ENCODE assay signal across 19 cellular contexts in the genomic region with DNA sequence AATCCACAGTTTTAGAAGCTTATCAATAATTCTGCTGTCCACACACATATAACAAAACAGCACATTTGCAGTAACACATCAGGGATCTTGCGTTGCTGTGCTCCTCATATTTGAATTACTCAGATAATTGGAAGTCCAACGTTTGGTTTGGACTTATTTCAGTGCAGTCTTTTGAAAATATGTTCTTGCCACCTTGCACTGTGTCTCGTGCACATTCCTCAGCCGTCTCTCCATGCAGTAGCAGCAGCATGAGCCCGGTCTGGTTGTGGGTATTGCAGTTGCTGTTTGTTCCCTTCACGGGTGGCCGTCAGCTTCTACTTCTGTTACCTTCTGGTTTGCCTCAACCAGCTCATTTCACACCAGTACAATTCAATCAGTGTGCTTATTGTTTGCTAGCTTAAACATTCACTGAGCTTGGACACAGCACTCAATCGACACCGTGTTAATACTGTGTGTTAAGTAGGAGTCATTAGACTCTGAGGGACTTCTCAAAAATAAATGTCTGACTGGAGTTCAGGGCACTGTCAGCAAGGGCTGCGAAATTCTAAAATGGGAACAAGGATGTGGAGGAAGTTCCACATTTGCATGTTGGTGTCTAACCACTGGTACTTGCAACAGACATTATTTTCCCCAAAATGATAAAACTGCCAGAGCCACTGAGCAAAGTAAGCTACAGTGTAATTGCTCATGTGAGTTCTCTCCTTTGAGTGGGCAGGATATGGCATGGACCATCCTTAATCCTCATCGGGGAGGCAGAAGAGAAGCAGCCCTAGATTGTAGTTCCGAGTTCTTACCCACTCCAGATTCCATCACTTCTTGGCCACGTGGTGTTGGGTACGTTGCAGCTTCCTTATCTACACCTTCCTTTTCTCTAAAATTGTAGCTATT.
DNase-seq lines count a peak whose midpoint lies in the region; ATAC-seq, FAIRE-seq and TF ChIP-seq lines count a peak whose summit lies in the region.
"Had no signal": no experiment of that assay in that cellular context is flagged by ENCODE, and none has a peak within 500 bp of the region (broad histone marks: within the 10 kb centered on the region; RNA-seq: fewer than 3 reads in every experiment).

No MANE protein-coding gene starts in this region.

- H3K36me3 Mint-ChIP-seq in stimulated activated naive B cell treated with anti-CD40 and anti-IgM and Interleukin-4, amounts not matched to agents 10 μg/mL and 1 μg/mL and 100 μg/mL, for 72 hours: no peaks in the 10 kb centered on the region
- H3K36me3 Mint-ChIP-seq: activated naive CD8-positive, alpha-beta T cell had no signal

- no peak overlapping the region for H3K27ac Mint-ChIP-seq in stimulated activated naive B cell treated with anti-CD40 and anti-IgM and Interleukin-4, amounts not matched to agents 10 μg/mL and 1 μg/mL and 100 μg/mL, for 72 hours
- H3K27ac Mint-ChIP-seq: activated CD8-positive, alpha-beta T cell treated with anti-CD3 and anti-CD28 coated beads, Interleukin-2, amount 10 ng/mL, durations not matched to agents 7 days and 5 days; activated naive CD8-positive, alpha-beta T cell; endodermal cell had no signal

- H3K4me1 ChIP-seq in left lung: peaks cover 0 to 11% of the 10 kb centered on the region in 2 donors
- H3K4me1 ChIP-seq: SJSA1, testis had no signal

- no peak overlapping the region for H3K4me3 ChIP-seq in left lung
- H3K4me3 ChIP-seq: SJSA1, testis had no signal

- H3K27me3 ChIP-seq in left lung: no peaks in the 10 kb centered on the region
- H3K27me3 ChIP-seq: SJSA1, testis had no signal

- FAIRE-seq in GM12892 (lab: Jason Lieb, UNC): peak; percentile 51
- FAIRE-seq: colon had no signal

- intact Hi-C loops in left lung (cut with DNase I) (no loop called here), sciatic nerve (cut with DNase I) (no loop called here)

- no peak for TF ChIP-seq POLR2A in GM12892 (IDR thresholded peaks at IDR 0.05; ENCODE audit: low read depth, low read length)

- DNase-seq in GM12892 (ENCODE audit: insufficient read length) (no peak), NOMO-1 treated with dmso at 0.1 percent for 144 hours (lab: John Stamatoyannopoulos, UW; ENCODE audit: unreplicated experiment) (peak; percentile 67), left lung (no peak), sciatic nerve (ENCODE audit: low spot score) (no peak)
- DNase-seq in stimulated activated naive B cell treated with anti-CD40 and anti-IgM and Interleukin-4, amounts not matched to agents 10 μg/mL and 1 μg/mL and 100 μg/mL, for 72 hours: no peak
- DNase-seq: activated CD4-positive, CD25-positive, alpha-beta regulatory T cell; activated CD8-positive, alpha-beta T cell treated with anti-CD3 and anti-CD28 coated beads, Interleukin-2, amount 10 ng/mL, durations not matched to agents 7 days and 5 days; activated T-cell treated with anti-CD3 and anti-CD28 coated beads, Interleukin-2, amount 50 U/mL, for 48 hours; endodermal cell; NCI-H1092; NCI-H2081 treated with DMSO at 0.1 percent for 48 hours; NCI-H510A treated with DMSO at 0.1 percent for 48 hours had no signal

- TF ChIP-seq CTCF in left lung (IDR thresholded peaks at IDR 0.05): no peak

- H3K36me3 ChIP-seq in left lung: no peaks in the 10 kb centered on the region
- H3K36me3 ChIP-seq: SJSA1 had no signal

- peak overlapping the region in 1 of 2 donors; percentile 43 for H3K27ac ChIP-seq in left lung
- H3K27ac ChIP-seq: SJSA1, testis had no signal

- no peaks in the 10 kb centered on the region for H3K9me3 ChIP-seq in left lung
- H3K9me3 ChIP-seq: SJSA1, testis had no signal

- peaks cover 16 to 22% of the 10 kb centered on the region in 2 donors for H3K27me3 Mint-ChIP-seq in stimulated activated naive B cell treated with anti-CD40 and anti-IgM and Interleukin-4, amounts not matched to agents 10 μg/mL and 1 μg/mL and 100 μg/mL, for 72 hours
- H3K27me3 Mint-ChIP-seq: activated naive CD8-positive, alpha-beta T cell had no signal

- H3K9me3 Mint-ChIP-seq in stimulated activated naive B cell treated with anti-CD40 and anti-IgM and Interleukin-4, amounts not matched to agents 10 μg/mL and 1 μg/mL and 100 μg/mL, for 72 hours: peaks cover 0 to 2% of the 10 kb centered on the region in 2 donors
- H3K9me3 Mint-ChIP-seq: endodermal cell had no signal

- peaks cover 0 to 3% of the 10 kb centered on the region in 2 donors for H3K4me1 Mint-ChIP-seq in stimulated activated naive B cell treated with anti-CD40 and anti-IgM and Interleukin-4, amounts not matched to agents 10 μg/mL and 1 μg/mL and 100 μg/mL, for 72 hours

- no peak overlapping the region for H3K4me3 Mint-ChIP-seq in stimulated activated naive B cell treated with anti-CD40 and anti-IgM and Interleukin-4, amounts not matched to agents 10 μg/mL and 1 μg/mL and 100 μg/mL, for 72 hours
- H3K4me3 Mint-ChIP-seq: activated CD8-positive, alpha-beta T cell treated with anti-CD3 and anti-CD28 coated beads, Interleukin-2, amount 10 ng/mL, durations not matched to agents 7 days and 5 days; activated naive CD8-positive, alpha-beta T cell; endodermal cell had no signal

- ATAC-seq in left lung (peak; percentile 54), HG02885 (IDR thresholded peaks at IDR 0.05; ENCODE audit: poor library complexity, unreplicated experiment) (no peak), sciatic nerve (no peak), GM19324 (IDR thresholded peaks at IDR 0.05; ENCODE audit: low FRiP score, unreplicated experiment) (no peak)
- peak; percentile 22 to 25 for ATAC-seq in stimulated activated naive B cell treated with anti-CD40 and anti-IgM and Interleukin-4, amounts not matched to agents 10 μg/mL and 1 μg/mL and 100 μg/mL, for 72 hours (replicated peaks)
- ATAC-seq in activated CD4-positive, CD25-positive, alpha-beta regulatory T cell treated with anti-CD3 and anti-CD28 coated beads, Interleukin-2, amount 50 U/mL, for 24 hours: no peak
- ATAC-seq: activated CD8-positive, alpha-beta T cell treated with anti-CD3 and anti-CD28 coated beads, Interleukin-2, amount 10 ng/mL, durations not matched to agents 7 days and 5 days had no signal

Comparison
In these comparisons a context has a peak if more than half of its experiments do, and no peak if none do; other contexts are left out.
1. ATAC-seq: peak in left lung (single experiment) and stimulated activated naive B cell treated with anti-CD40 and anti-IgM and Interleukin-4, amounts not matched to agents 10 μg/mL and 1 μg/mL and 100 μg/mL, for 72 hours (2 of 2); none in HG02885 (single experiment), sciatic nerve (single experiment), GM19324 (single experiment) and activated CD4-positive, CD25-positive, alpha-beta regulatory T cell treated with anti-CD3 and anti-CD28 coated beads, Interleukin-2, amount 50 U/mL, for 24 hours (0 of 2).